8 cellular contexts compared by ENCODE assay signal in genomic region chr1:23634840-23635642, GRCh38. TPM values are rescaled to one million over a fixed set of nuclear protein-coding genes. Genes with fewer than 3 reads are reported as not detected.
DNase-seq lines count a peak whose midpoint lies in the region; ATAC-seq and TF ChIP-seq lines count a peak whose summit lies in the region.

No MANE protein-coding gene starts in this region.

- TF ChIP-seq CTCF in NB4 (IDR thresholded peaks at IDR 0.05; ENCODE audit: low read depth, low read length): peak; percentile 90
- TF ChIP-seq CTCF in astrocyte of the spinal cord (IDR thresholded peaks at IDR 0.05; ENCODE audit: low read depth, low read length): peak; percentile 93

- no peak for TF ChIP-seq POLR2A in NB4 (IDR thresholded peaks at IDR 0.05; ENCODE audit: extremely low read depth, insufficient read length)

- ATAC-seq in HG02840 (IDR thresholded peaks at IDR 0.05; ENCODE audit: low FRiP score, unreplicated experiment): no peak

- peak; percentile 48 for DNase-seq in activated gamma-delta T cell treated with Interleukin-2 at 50 U/mL for 16 hours
- no peak for DNase-seq in activated gamma-delta T cell (lab: John Stamatoyannopoulos, UW)
- peak; percentile 61 for DNase-seq in NB4 (ENCODE audit: low read depth)
- DNase-seq in SKM-1 (lab: John Stamatoyannopoulos, UW; ENCODE audit: unreplicated experiment): peak; percentile 8
- peak; percentile 81 for DNase-seq in astrocyte of the spinal cord (ENCODE audit: low read depth, low spot score)
- DNase-seq in hepatic stellate cell (ENCODE audit: low spot score): peak; percentile 92
- peak; percentile 32 for DNase-seq in pulmonary artery endothelial cell (ENCODE audit: low read depth, low spot score)

- in situ Hi-C loops in astrocyte of the spinal cord (cut with HindIII; ENCODE audit: low sequenced_read_pairs): no loop called here

- H3K4me3 ChIP-seq in NB4 (ENCODE audit: low read depth, low read length) (peak overlapping the region; percentile 40), astrocyte of the spinal cord (ENCODE audit: low read depth, low read length) (peak overlapping the region; percentile 45)

RNA-seq across cellular contexts. Expression of gene RPL11, which starts 56.6 kb away (rescaled TPM):
- 1,249 and 1,951 TPM in 2 replicates for total RNA-seq in pulmonary artery endothelial cell
